ENCODE assay signal across 21 cellular contexts in genomic region chr5:153699035-153699434, GRCh38.
"Had no signal": no experiment of that assay in that cellular context is flagged by ENCODE, and none has a peak within 500 bp of the region (broad histone marks: within the 10 kb centered on the region; RNA-seq: fewer than 3 reads in every experiment).

No MANE protein-coding gene starts in this region.

- H3K36me3 Mint-ChIP-seq: activated naive CD4-positive, alpha-beta T cell treated with anti-CD3 and anti-CD28 coated beads, Interleukin-2, amount 50 U/mL, for 72 hours; immature natural killer cell; naive B cell had no signal

- H3K9me3 ChIP-seq: body of pancreas, gastrocnemius medialis, heart left ventricle, pancreas, sigmoid colon, thoracic aorta, upper lobe of right lung had no signal

- H3K36me3 ChIP-seq: gastrocnemius medialis, heart left ventricle, pancreas, sigmoid colon, thoracic aorta, upper lobe of right lung had no signal

- H3K27ac ChIP-seq: body of pancreas, coronary artery, gastrocnemius medialis, heart left ventricle, pancreas, sigmoid colon, thoracic aorta, upper lobe of right lung had no signal

- H3K4me1 Mint-ChIP-seq: activated B cell treated with CpG ODN at 0.5 μM for 24 hours, immature natural killer cell, naive B cell, T-helper 17 cell had no signal

- H3K4me1 ChIP-seq: body of pancreas, gastrocnemius medialis, pancreas, sigmoid colon, upper lobe of right lung had no signal

- ATAC-seq: activated CD8-positive, alpha-beta T cell treated with anti-CD3 and anti-CD28 coated beads for 36 hours; activated naive CD4-positive, alpha-beta T cell treated with anti-CD3 and anti-CD28 coated beads, Interleukin-2, amount 50 U/mL, for 72 hours; activated T-cell treated with anti-CD3 and anti-CD28 coated beads, Interleukin-2, amount 50 U/mL, for 4 hours; body of pancreas; gastrocnemius medialis; heart left ventricle; pancreas; T-helper 17 cell; upper lobe of right lung had no signal

- H3K27ac Mint-ChIP-seq: activated B cell treated with CpG ODN at 0.5 μM for 24 hours; activated CD8-positive, alpha-beta T cell treated with anti-CD3 and anti-CD28 coated beads for 36 hours; activated naive CD4-positive, alpha-beta T cell treated with anti-CD3 and anti-CD28 coated beads, Interleukin-2, amount 50 U/mL, for 72 hours; immature natural killer cell; naive B cell; T-helper 17 cell had no signal

- H3K4me3 ChIP-seq: body of pancreas, coronary artery, gastrocnemius medialis, heart left ventricle, lung, pancreas, sigmoid colon, thoracic aorta, upper lobe of right lung had no signal

- H3K27me3 Mint-ChIP-seq: activated CD8-positive, alpha-beta T cell treated with anti-CD3 and anti-CD28 coated beads for 36 hours; naive B cell; T-helper 17 cell had no signal

- DNase-seq: activated B cell treated with CpG ODN at 0.5 μM for 24 hours; activated CD4-positive, alpha-beta T cell treated with anti-CD3 and anti-CD28 coated beads for 48 hours; activated CD8-positive, alpha-beta T cell treated with anti-CD3 and anti-CD28 coated beads for 36 hours; activated gamma-delta T cell; activated T-cell treated with anti-CD3 and anti-CD28 coated beads, Interleukin-2, amount 50 U/mL, for 4 hours; body of pancreas; central memory CD4-positive, alpha-beta T cell; gastrocnemius medialis; heart left ventricle; immature natural killer cell; naive B cell; pancreas; sigmoid colon; stimulated activated CD4-positive, alpha-beta T cell treated with anti-CD3 and anti-CD28 coated beads, Interleukin-1b, Interleukin-23, amount 100 ng/mL, for 48 hours; T-helper 17 cell; upper lobe of right lung had no signal

- H3K4me3 Mint-ChIP-seq: activated B cell treated with CpG ODN at 0.5 μM for 24 hours; activated CD8-positive, alpha-beta T cell treated with anti-CD3 and anti-CD28 coated beads for 36 hours; activated T-cell treated with anti-CD3 and anti-CD28 coated beads, Interleukin-2, amount 50 U/mL, for 4 hours; immature natural killer cell; naive B cell; T-helper 17 cell had no signal

- H3K9me3 Mint-ChIP-seq: activated B cell treated with CpG ODN at 0.5 μM for 24 hours; activated CD8-positive, alpha-beta T cell treated with anti-CD3 and anti-CD28 coated beads for 36 hours; activated T-cell treated with anti-CD3 and anti-CD28 coated beads, Interleukin-2, amount 50 U/mL, for 4 hours had no signal

- FAIRE-seq: pancreas, TTC549 had no signal

- H3K27me3 ChIP-seq: body of pancreas, gastrocnemius medialis, heart left ventricle, pancreas, sigmoid colon, upper lobe of right lung had no signal
